Comparison of ENCODE assay signal across 1 cellular context in genomic region chr6:146850981-146851380, GRCh38.
TF ChIP-seq lines count a peak whose summit lies in the region.

No MANE protein-coding gene starts in this region.

TF ChIP-seq in H1, 55 proteins besides CTCF, POLR2A, EP300 and RAD21 (continued from another document):
- TF ChIP-seq JUND (IDR thresholded peaks at IDR 0.05; ENCODE audit: low read length) (no peak), CTBP2 (IDR thresholded peaks at IDR 0.05; ENCODE audit: borderline replicate concordance, insufficient read depth, insufficient read length, low read length) (no peak), SIX5 (IDR thresholded peaks at IDR 0.05; ENCODE audit: low read depth, low read length) (no peak), TAF7 (optimal IDR thresholded peaks at IDR 0.05; ENCODE audit: borderline replicate concordance, low read depth, low read length) (no peak), SIN3A (conservative IDR thresholded peaks at IDR 0.05 in 1 of 2, IDR thresholded peaks at IDR 0.05 in 1 of 2; ENCODE audit: low read depth in 1 of 2, low read length in 2 of 2) (no peak), BCL11A (IDR thresholded peaks at IDR 0.05; ENCODE audit: low read depth in 2 of 2, low read length in 2 of 2) (no peak), TCF12 (IDR thresholded peaks at IDR 0.05; ENCODE audit: low read depth, low read length) (no peak)
TF ChIP-seq in H1: peak in this region for 0.
